ENCODE assay signal across 1 cellular context in the genomic region with DNA sequence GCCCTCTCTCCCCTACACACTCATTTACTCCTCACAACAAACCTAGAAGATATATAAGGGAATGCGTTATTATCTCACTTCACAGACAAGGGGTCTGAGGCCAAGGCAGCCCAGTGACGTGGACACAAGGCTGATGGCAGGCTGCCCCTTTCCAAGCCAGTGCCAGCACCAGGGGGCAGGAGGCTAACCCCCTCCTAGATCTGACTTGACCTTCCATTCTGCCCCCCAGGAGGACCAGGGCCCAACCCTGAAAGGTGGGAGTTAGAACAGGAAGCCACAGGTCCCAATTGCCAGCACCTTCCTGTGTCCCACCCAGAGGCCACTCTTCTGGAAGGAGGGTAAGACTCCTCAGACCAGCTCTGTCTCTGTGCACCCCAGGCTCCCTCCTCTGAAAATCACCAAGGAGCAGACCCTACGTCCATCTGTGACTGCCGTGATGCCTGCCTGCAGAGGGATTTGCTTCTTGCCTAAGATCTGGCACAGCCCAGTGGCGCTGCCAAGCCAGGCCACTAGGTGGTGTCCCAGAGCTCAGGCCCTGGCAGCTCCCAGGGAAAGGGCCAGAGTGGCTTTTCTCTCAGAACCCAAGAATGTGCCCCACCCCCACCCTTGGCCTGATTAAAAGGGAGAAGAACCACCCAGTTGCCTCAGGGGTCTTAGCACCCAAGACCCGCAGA.
TF ChIP-seq lines count a peak whose summit lies in the region.

No MANE protein-coding gene starts in this region.

TF ChIP-seq in GM12878, 131 proteins besides CTCF, POLR2A, EP300 and RAD21 (continued from another document and continues in another):
- TF ChIP-seq, protein P1, sequence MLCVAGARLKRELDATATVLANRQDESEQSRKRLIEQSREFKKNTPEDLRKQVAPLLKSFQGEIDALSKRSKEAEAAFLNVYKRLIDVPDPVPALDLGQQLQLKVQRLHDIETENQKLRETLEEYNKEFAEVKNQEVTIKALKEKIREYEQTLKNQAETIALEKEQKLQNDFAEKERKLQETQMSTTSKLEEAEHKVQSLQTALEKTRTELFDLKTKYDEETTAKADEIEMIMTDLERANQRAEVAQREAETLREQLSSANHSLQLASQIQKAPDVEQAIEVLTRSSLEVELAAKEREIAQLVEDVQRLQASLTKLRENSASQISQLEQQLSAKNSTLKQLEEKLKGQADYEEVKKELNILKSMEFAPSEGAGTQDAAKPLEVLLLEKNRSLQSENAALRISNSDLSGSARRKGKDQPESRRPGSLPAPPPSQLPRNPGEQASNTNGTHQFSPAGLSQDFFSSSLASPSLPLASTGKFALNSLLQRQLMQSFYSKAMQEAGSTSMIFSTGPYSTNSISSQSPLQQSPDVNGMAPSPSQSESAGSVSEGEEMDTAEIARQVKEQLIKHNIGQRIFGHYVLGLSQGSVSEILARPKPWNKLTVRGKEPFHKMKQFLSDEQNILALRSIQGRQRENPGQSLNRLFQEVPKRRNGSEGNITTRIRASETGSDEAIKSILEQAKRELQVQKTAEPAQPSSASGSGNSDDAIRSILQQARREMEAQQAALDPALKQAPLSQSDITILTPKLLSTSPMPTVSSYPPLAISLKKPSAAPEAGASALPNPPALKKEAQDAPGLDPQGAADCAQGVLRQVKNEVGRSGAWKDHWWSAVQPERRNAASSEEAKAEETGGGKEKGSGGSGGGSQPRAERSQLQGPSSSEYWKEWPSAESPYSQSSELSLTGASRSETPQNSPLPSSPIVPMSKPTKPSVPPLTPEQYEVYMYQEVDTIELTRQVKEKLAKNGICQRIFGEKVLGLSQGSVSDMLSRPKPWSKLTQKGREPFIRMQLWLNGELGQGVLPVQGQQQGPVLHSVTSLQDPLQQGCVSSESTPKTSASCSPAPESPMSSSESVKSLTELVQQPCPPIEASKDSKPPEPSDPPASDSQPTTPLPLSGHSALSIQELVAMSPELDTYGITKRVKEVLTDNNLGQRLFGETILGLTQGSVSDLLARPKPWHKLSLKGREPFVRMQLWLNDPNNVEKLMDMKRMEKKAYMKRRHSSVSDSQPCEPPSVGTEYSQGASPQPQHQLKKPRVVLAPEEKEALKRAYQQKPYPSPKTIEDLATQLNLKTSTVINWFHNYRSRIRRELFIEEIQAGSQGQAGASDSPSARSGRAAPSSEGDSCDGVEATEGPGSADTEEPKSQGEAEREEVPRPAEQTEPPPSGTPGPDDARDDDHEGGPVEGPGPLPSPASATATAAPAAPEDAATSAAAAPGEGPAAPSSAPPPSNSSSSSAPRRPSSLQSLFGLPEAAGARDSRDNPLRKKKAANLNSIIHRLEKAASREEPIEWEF (IDR thresholded peaks at IDR 0.05; ENCODE audit: insufficient replicate concordance, low read depth, low read length): no peak
- TF ChIP-seq TCF12 (IDR thresholded peaks at IDR 0.05; ENCODE audit: low read depth, low read length) (0 out of 2 replicates have a peak, but pooled peaks have one; percentile 41), RBBP5 (conservative IDR thresholded peaks at IDR 0.05) (no peak), YBX1 (IDR thresholded peaks at IDR 0.05) (no peak), IKZF1 (conservative IDR thresholded peaks at IDR 0.05) (peak; percentile 39), GATAD2B (conservative IDR thresholded peaks at IDR 0.05; ENCODE audit: low read depth) (no peak), SUPT20H (IDR thresholded peaks at IDR 0.05; ENCODE audit: borderline replicate concordance, control insufficient read depth, low read depth, low read length) (no peak), SMC3 (IDR thresholded peaks at IDR 0.05; ENCODE audit: borderline replicate concordance, low read length) (peak; percentile 95), ZNF207 (IDR thresholded peaks at IDR 0.05; ENCODE audit: borderline replicate concordance) (peak; percentile 57; the same call in 1 of the 2 replicates), HDAC6 (IDR thresholded peaks at IDR 0.05; ENCODE audit: unreplicated experiment) (no peak), ZNF217 (IDR thresholded peaks at IDR 0.05) (peak; percentile 29; the same call in 1 of the 2 replicates), SMAD5 (IDR thresholded peaks at IDR 0.05; ENCODE audit: low read depth) (no peak), ZNF384 (IDR thresholded peaks at IDR 0.05; ENCODE audit: borderline replicate concordance, low read depth, low read length) (no peak), ZBED1 (IDR thresholded peaks at IDR 0.05; ENCODE audit: borderline replicate concordance) (no peak), STAT3 (IDR thresholded peaks at IDR 0.05; ENCODE audit: low read depth, low read length) (no peak), ZBTB33 (IDR thresholded peaks at IDR 0.05) (no peak), IKZF2 (IDR thresholded peaks at IDR 0.05) (0 out of 4 replicates have a peak, but pooled peaks of 1 of the 2 experiments have one; percentile 12), SKIL (IDR thresholded peaks at IDR 0.05; ENCODE audit: low read depth, poor library complexity, severe bottlenecking) (no peak), MTA2 (IDR thresholded peaks at IDR 0.05; ENCODE audit: low read depth) (no peak), ESRRA (IDR thresholded peaks at IDR 0.05; ENCODE audit: low read length) (no peak), GABPA (IDR thresholded peaks at IDR 0.05; ENCODE audit: low read depth) (no peak), EED (IDR thresholded peaks at IDR 0.05; ENCODE audit: low read depth) (0 out of 2 replicates have a peak, but pooled peaks have one; percentile 29)
- TF ChIP-seq, protein P2, sequence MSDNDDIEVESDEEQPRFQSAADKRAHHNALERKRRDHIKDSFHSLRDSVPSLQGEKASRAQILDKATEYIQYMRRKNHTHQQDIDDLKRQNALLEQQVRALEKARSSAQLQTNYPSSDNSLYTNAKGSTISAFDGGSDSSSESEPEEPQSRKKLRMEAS (IDR thresholded peaks at IDR 0.05; ENCODE audit: low read depth, low read length): no peak
- TF ChIP-seq, protein P3, sequence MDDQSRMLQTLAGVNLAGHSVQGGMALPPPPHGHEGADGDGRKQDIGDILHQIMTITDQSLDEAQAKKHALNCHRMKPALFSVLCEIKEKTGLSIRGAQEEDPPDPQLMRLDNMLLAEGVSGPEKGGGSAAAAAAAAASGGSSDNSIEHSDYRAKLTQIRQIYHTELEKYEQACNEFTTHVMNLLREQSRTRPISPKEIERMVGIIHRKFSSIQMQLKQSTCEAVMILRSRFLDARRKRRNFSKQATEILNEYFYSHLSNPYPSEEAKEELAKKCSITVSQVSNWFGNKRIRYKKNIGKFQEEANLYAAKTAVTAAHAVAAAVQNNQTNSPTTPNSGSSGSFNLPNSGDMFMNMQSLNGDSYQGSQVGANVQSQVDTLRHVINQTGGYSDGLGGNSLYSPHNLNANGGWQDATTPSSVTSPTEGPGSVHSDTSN (IDR thresholded peaks at IDR 0.05; ENCODE audit: insufficient replicate concordance, low read depth, low read length): no peak
- TF ChIP-seq, protein P4, sequence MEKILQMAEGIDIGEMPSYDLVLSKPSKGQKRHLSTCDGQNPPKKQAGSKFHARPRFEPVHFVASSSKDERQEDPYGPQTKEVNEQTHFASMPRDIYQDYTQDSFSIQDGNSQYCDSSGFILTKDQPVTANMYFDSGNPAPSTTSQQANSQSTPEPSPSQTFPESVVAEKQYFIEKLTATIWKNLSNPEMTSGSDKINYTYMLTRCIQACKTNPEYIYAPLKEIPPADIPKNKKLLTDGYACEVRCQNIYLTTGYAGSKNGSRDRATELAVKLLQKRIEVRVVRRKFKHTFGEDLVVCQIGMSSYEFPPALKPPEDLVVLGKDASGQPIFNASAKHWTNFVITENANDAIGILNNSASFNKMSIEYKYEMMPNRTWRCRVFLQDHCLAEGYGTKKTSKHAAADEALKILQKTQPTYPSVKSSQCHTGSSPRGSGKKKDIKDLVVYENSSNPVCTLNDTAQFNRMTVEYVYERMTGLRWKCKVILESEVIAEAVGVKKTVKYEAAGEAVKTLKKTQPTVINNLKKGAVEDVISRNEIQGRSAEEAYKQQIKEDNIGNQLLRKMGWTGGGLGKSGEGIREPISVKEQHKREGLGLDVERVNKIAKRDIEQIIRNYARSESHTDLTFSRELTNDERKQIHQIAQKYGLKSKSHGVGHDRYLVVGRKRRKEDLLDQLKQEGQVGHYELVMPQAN (conservative IDR thresholded peaks at IDR 0.05): no peak
- TF ChIP-seq, protein P5, sequence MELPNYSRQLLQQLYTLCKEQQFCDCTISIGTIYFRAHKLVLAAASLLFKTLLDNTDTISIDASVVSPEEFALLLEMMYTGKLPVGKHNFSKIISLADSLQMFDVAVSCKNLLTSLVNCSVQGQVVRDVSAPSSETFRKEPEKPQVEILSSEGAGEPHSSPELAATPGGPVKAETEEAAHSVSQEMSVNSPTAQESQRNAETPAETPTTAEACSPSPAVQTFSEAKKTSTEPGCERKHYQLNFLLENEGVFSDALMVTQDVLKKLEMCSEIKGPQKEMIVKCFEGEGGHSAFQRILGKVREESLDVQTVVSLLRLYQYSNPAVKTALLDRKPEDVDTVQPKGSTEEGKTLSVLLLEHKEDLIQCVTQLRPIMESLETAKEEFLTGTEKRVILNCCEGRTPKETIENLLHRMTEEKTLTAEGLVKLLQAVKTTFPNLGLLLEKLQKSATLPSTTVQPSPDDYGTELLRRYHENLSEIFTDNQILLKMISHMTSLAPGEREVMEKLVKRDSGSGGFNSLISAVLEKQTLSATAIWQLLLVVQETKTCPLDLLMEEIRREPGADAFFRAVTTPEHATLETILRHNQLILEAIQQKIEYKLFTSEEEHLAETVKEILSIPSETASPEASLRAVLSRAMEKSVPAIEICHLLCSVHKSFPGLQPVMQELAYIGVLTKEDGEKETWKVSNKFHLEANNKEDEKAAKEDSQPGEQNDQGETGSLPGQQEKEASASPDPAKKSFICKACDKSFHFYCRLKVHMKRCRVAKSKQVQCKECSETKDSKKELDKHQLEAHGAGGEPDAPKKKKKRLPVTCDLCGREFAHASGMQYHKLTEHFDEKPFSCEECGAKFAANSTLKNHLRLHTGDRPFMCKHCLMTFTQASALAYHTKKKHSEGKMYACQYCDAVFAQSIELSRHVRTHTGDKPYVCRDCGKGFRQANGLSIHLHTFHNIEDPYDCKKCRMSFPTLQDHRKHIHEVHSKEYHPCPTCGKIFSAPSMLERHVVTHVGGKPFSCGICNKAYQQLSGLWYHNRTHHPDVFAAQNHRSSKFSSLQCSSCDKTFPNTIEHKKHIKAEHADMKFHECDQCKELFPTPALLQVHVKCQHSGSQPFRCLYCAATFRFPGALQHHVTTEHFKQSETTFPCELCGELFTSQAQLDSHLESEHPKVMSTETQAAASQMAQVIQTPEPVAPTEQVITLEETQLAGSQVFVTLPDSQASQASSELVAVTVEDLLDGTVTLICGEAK (IDR thresholded peaks at IDR 0.05; ENCODE audit: borderline replicate concordance): no peak
- TF ChIP-seq, protein P6, sequence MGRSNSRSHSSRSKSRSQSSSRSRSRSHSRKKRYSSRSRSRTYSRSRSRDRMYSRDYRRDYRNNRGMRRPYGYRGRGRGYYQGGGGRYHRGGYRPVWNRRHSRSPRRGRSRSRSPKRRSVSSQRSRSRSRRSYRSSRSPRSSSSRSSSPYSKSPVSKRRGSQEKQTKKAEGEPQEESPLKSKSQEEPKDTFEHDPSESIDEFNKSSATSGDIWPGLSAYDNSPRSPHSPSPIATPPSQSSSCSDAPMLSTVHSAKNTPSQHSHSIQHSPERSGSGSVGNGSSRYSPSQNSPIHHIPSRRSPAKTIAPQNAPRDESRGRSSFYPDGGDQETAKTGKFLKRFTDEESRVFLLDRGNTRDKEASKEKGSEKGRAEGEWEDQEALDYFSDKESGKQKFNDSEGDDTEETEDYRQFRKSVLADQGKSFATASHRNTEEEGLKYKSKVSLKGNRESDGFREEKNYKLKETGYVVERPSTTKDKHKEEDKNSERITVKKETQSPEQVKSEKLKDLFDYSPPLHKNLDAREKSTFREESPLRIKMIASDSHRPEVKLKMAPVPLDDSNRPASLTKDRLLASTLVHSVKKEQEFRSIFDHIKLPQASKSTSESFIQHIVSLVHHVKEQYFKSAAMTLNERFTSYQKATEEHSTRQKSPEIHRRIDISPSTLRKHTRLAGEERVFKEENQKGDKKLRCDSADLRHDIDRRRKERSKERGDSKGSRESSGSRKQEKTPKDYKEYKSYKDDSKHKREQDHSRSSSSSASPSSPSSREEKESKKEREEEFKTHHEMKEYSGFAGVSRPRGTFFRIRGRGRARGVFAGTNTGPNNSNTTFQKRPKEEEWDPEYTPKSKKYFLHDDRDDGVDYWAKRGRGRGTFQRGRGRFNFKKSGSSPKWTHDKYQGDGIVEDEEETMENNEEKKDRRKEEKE (IDR thresholded peaks at IDR 0.05): no peak
- TF ChIP-seq, protein P7, sequence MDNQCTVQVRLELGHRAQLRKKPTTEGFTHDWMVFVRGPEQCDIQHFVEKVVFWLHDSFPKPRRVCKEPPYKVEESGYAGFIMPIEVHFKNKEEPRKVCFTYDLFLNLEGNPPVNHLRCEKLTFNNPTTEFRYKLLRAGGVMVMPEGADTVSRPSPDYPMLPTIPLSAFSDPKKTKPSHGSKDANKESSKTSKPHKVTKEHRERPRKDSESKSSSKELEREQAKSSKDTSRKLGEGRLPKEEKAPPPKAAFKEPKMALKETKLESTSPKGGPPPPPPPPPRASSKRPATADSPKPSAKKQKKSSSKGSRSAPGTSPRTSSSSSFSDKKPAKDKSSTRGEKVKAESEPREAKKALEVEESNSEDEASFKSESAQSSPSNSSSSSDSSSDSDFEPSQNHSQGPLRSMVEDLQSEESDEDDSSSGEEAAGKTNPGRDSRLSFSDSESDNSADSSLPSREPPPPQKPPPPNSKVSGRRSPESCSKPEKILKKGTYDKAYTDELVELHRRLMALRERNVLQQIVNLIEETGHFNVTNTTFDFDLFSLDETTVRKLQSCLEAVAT (IDR thresholded peaks at IDR 0.05): no peak
